Comparison of ENCODE assay signal across 1 cellular context in genomic region chr14:68940614-68941185, GRCh38.
TF ChIP-seq lines count a peak whose summit lies in the region.

No MANE protein-coding gene starts in this region.

TF ChIP-seq in IMR-90, 13 proteins besides CTCF, POLR2A, EP300 and RAD21:
- TF ChIP-seq BHLHE40 (IDR thresholded peaks at IDR 0.05; ENCODE audit: low read depth, low read length) = no peak
- no peak for TF ChIP-seq MAZ (IDR thresholded peaks at IDR 0.05; ENCODE audit: borderline replicate concordance, low read depth, low read length)
- no peak for TF ChIP-seq CHD1 (IDR thresholded peaks at IDR 0.05; ENCODE audit: low read depth, low read length)
- no peak for TF ChIP-seq RCOR1 (IDR thresholded peaks at IDR 0.05; ENCODE audit: insufficient replicate concordance, low read length)
- TF ChIP-seq NFE2L2 (IDR thresholded peaks at IDR 0.05; ENCODE audit: low read depth, low read length) = no peak
- no peak for TF ChIP-seq RFX5 (IDR thresholded peaks at IDR 0.05; ENCODE audit: low read depth, low read length)
- no peak for TF ChIP-seq SMC3 (IDR thresholded peaks at IDR 0.05; ENCODE audit: low read depth, low read length)
- no peak for TF ChIP-seq USF2 (IDR thresholded peaks at IDR 0.05; ENCODE audit: low read depth, low read length)
- TF ChIP-seq FOS (IDR thresholded peaks at IDR 0.05; ENCODE audit: low read depth, low read length) = no peak
- no peak for TF ChIP-seq ELK1 (IDR thresholded peaks at IDR 0.05; ENCODE audit: borderline replicate concordance, low read depth, low read length)
- no peak for TF ChIP-seq MXI1 (IDR thresholded peaks at IDR 0.05; ENCODE audit: borderline replicate concordance, low read depth, low read length)
- TF ChIP-seq MAFK (IDR thresholded peaks at IDR 0.05; ENCODE audit: low read depth, low read length) = no peak
- TF ChIP-seq CEBPB (IDR thresholded peaks at IDR 0.05; ENCODE audit: low read depth, low read length) = no peak
